In genomic region chr16:13229039-13229438, GRCh38 we compare ENCODE assay signal across 24 cellular contexts.
DNase-seq lines count a peak whose midpoint lies in the region; ATAC-seq, FAIRE-seq and TF ChIP-seq lines count a peak whose summit lies in the region.
"Had no signal": no experiment of that assay in that cellular context is flagged by ENCODE, and none has a peak within 500 bp of the region (broad histone marks: within the 10 kb centered on the region; RNA-seq: fewer than 3 reads in every experiment).

No MANE protein-coding gene starts in this region.

- H3K14ac ChIP-seq in H9 (ENCODE audit: insufficient read depth, low read length): no peak overlapping the region
- no peak overlapping the region for H3K14ac ChIP-seq in H1 (ENCODE audit: insufficient read length)
- H3K14ac ChIP-seq in mesenchymal stem cell (ENCODE audit: low read length in 2 of 2): no peak overlapping the region

- H3K9me3 ChIP-seq in H9 (ENCODE audit: control insufficient read depth, low read depth, low read length) (no peaks in the 10 kb centered on the region), H1 (ENCODE audit: insufficient read depth in 2 of 2, low read depth in 1 of 2, low read length in 1 of 2) (0 out of 4 replicates have a peak, but pooled peaks cover 0 to 4% of the 10 kb centered on the region in 2 experiments), HepG2 (ENCODE audit: low read length) (no peaks in the 10 kb centered on the region), mesenchymal stem cell (ENCODE audit: control insufficient read depth, low read length) (peaks cover 8% of the 10 kb centered on the region)
- H3K9me3 ChIP-seq: A549; BLaER1 treated with 17β-estradiol and CSF1 and Interleukin-3, amounts not matched to agents 10 nM and 100 nM; Caco-2 had no signal

- H2BK15ac ChIP-seq in H9 (ENCODE audit: low read depth, low read length) (no peak overlapping the region), H1 (ENCODE audit: low read length) (no peak overlapping the region), mesenchymal stem cell (ENCODE audit: low read depth, poor library complexity, severe bottlenecking) (no peak overlapping the region)

- TF ChIP-seq CTCF in H9 (conservative IDR thresholded peaks at IDR 0.05): no peak
- no peak for TF ChIP-seq CTCF in H1 (IDR thresholded peaks at IDR 0.05; ENCODE audit: control extremely low read depth in 1 of 3, insufficient read depth in 1 of 3, low read depth in 1 of 3, low read length in 3 of 3)
- no peak for TF ChIP-seq CTCF in HepG2 (CRISPR knock-in tag; IDR thresholded peaks at IDR 0.05)

- no peak for DNase-seq in H9
- DNase-seq in H1 (ENCODE audit: low read depth in 1 of 2, low spot score in 2 of 2): no peak
- DNase-seq in HepG2 (ENCODE audit: low spot score): no peak
- DNase-seq in mesenchymal stem cell: no peak
- DNase-seq in activated naive CD4-positive, alpha-beta T cell treated with anti-CD3 and anti-CD28 coated beads, Interleukin-2, amount 50 U/mL, for 16 hours: no peak
- no peak for DNase-seq in SW 1271 (lab: John Stamatoyannopoulos, UW)
- DNase-seq in activated CD8-positive, alpha-beta memory T cell treated with anti-CD3 and anti-CD28 coated beads for 24 hours: no peak
- no peak for DNase-seq in activated CD4-positive, alpha-beta T cell treated with anti-CD3 and anti-CD28 coated beads, Interleukin-2, amount 50 U/mL, for 48 hours
- DNase-seq: AML-193; Caco-2; Calu3; CD4-positive, alpha-beta T cell; CD8-positive, alpha-beta T cell; DMS79 treated with DMSO at 0.1 percent for 48 hours; GF-D8 had no signal

- H3K27me3 Mint-ChIP-seq in H9 (ENCODE audit: low read depth): no peaks in the 10 kb centered on the region

- H4K91ac ChIP-seq in H9 (ENCODE audit: insufficient read length, low read depth, low read length) (peak overlapping the region; percentile 80), H1 (replicated peaks; ENCODE audit: insufficient read length, low read length) (no peak overlapping the region), mesenchymal stem cell (ENCODE audit: low read length) (no peak overlapping the region)

- H2AK5ac ChIP-seq in H9 (ENCODE audit: insufficient read length, low read length): no peak overlapping the region
- peak overlapping the region; percentile 57 for H2AK5ac ChIP-seq in H1 (ENCODE audit: low read depth, low read length)
- peak overlapping the region; percentile 31 for H2AK5ac ChIP-seq in mesenchymal stem cell (ENCODE audit: low read length, severe bottlenecking)

- BruUV-seq in HepG2 (replicated peaks; lab: Mats Ljungman, UMichigan): no TSS peak

- no peak overlapping the region for H2BK5ac ChIP-seq in H9 (ENCODE audit: insufficient read length, low read length)
- H2BK5ac ChIP-seq in H1 (ENCODE audit: low read depth, low read length): no peak overlapping the region
- H2BK5ac ChIP-seq in mesenchymal stem cell (ENCODE audit: low read depth, low read length, poor library complexity, severe bottlenecking): no peak overlapping the region

- no peak overlapping the region for H3K4ac ChIP-seq in H9 (ENCODE audit: low read depth, low read length)
- no peak overlapping the region for H3K4ac ChIP-seq in H1 (replicated peaks; ENCODE audit: insufficient read length, low read depth, low read length)
- no peak overlapping the region for H3K4ac ChIP-seq in mesenchymal stem cell (ENCODE audit: low read depth in 1 of 2, low read length in 2 of 2)

- H3K9ac ChIP-seq in H9 (ENCODE audit: extremely low read depth, insufficient read length, low read length): no peak overlapping the region
- H3K9ac ChIP-seq in H1 (replicated peaks in 1 of 4; ENCODE audit: extremely low read depth in 1 of 4, low read depth in 3 of 4, low read length in 3 of 4): no peak overlapping the region
- no peak overlapping the region for H3K9ac ChIP-seq in HepG2 (ENCODE audit: insufficient read depth, low read depth, low read length)
- no peak overlapping the region for H3K9ac ChIP-seq in mesenchymal stem cell (ENCODE audit: low read length)
- H3K9ac ChIP-seq: BLaER1 treated with 17β-estradiol and CSF1 and Interleukin-3, amounts not matched to agents 10 nM and 100 nM had no signal

- TF ChIP-seq POLR2A in H1 (IDR thresholded peaks at IDR 0.05; ENCODE audit: control extremely low read depth in 1 of 2, low read depth in 2 of 2, low read length in 2 of 2) (no peak), HepG2 (IDR thresholded peaks at IDR 0.05; ENCODE audit: insufficient read depth in 1 of 2, low read depth in 2 of 2, low read length in 2 of 2) (no peak)

- H3K27me3 ChIP-seq in H9 (ENCODE audit: insufficient read depth, low read length): no peaks in the 10 kb centered on the region
- H3K27me3 ChIP-seq in H1 (replicated peaks in 1 of 4; ENCODE audit: control insufficient read depth in 3 of 4, extremely low read depth in 1 of 4, insufficient read depth in 3 of 4, low read length in 3 of 4): no peaks in the 10 kb centered on the region
- H3K27me3 ChIP-seq in HepG2 (ENCODE audit: control insufficient read depth in 1 of 2, insufficient read depth in 2 of 2, low read length in 2 of 2): no peaks in the 10 kb centered on the region
- H3K27me3 ChIP-seq in mesenchymal stem cell (ENCODE audit: control insufficient read depth in 1 of 2, insufficient read depth in 1 of 2, low read length in 2 of 2): no peaks in the 10 kb centered on the region
- H3K27me3 ChIP-seq: BLaER1 treated with 17β-estradiol and CSF1 and Interleukin-3, amounts not matched to agents 10 nM and 100 nM had no signal

- H3K4me1 Mint-ChIP-seq in H9: peaks cover 22 to 26% of the 10 kb centered on the region in 2 experiments
- H3K4me1 Mint-ChIP-seq: B cell had no signal

- H3K4me2 ChIP-seq in H9 (ENCODE audit: insufficient read depth, insufficient read length, low read length) (no peak overlapping the region), H1 (ENCODE audit: insufficient read depth in 1 of 2, low read depth in 2 of 2, low read length in 2 of 2) (no peak overlapping the region), HepG2 (ENCODE audit: low read depth, low read length) (no peak overlapping the region), mesenchymal stem cell (ENCODE audit: low read length, poor library complexity, severe bottlenecking) (no peak overlapping the region)
- H3K4me2 ChIP-seq: A549; BLaER1 treated with 17β-estradiol and CSF1 and Interleukin-3, amounts not matched to agents 10 nM and 100 nM had no signal

- H3T11ph ChIP-seq in H9 (ENCODE audit: low read length): no peak overlapping the region

- H3K36me3 ChIP-seq in H1 (ENCODE audit: control insufficient read depth in 2 of 4, insufficient read depth in 4 of 4, low read length in 3 of 4): peaks cover 0 to 6% (median 0%) of the 10 kb centered on the region in 4 experiments; a peak in 2 of 8 replicates
- no peaks in the 10 kb centered on the region for H3K36me3 ChIP-seq in HepG2 (replicated peaks in 1 of 2; ENCODE audit: control insufficient read depth in 1 of 2, insufficient read depth in 2 of 2, low read length in 2 of 2)
- H3K36me3 ChIP-seq in mesenchymal stem cell (ENCODE audit: control insufficient read depth in 1 of 2, insufficient read depth in 2 of 2, low read depth in 1 of 2, low read length in 2 of 2): no peaks in the 10 kb centered on the region
- H3K36me3 ChIP-seq: BLaER1 treated with 17β-estradiol and CSF1 and Interleukin-3, amounts not matched to agents 10 nM and 100 nM had no signal

- H4K20me1 ChIP-seq in H9 (ENCODE audit: control insufficient read depth, insufficient read depth, insufficient read length) (no peaks in the 10 kb centered on the region), H1 (replicated peaks in 1 of 2; ENCODE audit: control insufficient read depth in 1 of 2, insufficient read depth in 2 of 2, low read length in 2 of 2) (no peaks in the 10 kb centered on the region), HepG2 (ENCODE audit: insufficient read depth, low read length) (no peaks in the 10 kb centered on the region)
- H4K20me1 ChIP-seq: BLaER1 treated with 17β-estradiol and CSF1 and Interleukin-3, amounts not matched to agents 10 nM and 100 nM had no signal

- H3K27ac Mint-ChIP-seq in H9: no peak overlapping the region
- H3K27ac Mint-ChIP-seq: B cell; CD4-positive, alpha-beta T cell; CD8-positive, alpha-beta T cell had no signal

- TF ChIP-seq RAD21 in H1 (IDR thresholded peaks at IDR 0.05 in 1 of 2, conservative IDR thresholded peaks at IDR 0.05 in 1 of 2; ENCODE audit: low read depth in 2 of 2, low read length in 2 of 2): no peak
- TF ChIP-seq RAD21 in HepG2 (CRISPR knock-in tag; IDR thresholded peaks at IDR 0.05): no peak

- POLR2A ChIA-PET in H1 (lab: Charles Lee; ENCODE audit: partially characterized antibody) (no interaction called here), HepG2 (lab: Yijun Ruan, JAX) (no interaction called here)

- H2BK120ac ChIP-seq in H9 (ENCODE audit: low read depth, low read length, poor library complexity, severe bottlenecking) (no peak overlapping the region), H1 (replicated peaks; ENCODE audit: low read depth, low read length) (no peak overlapping the region), mesenchymal stem cell (ENCODE audit: low read depth, low read length) (no peak overlapping the region)

- H4K8ac ChIP-seq in H9 (replicated peaks; ENCODE audit: insufficient read length, low read depth, low read length) (no peak overlapping the region), H1 (ENCODE audit: extremely low read depth, insufficient read depth, low read length) (no peak overlapping the region), mesenchymal stem cell (ENCODE audit: low read length) (no peak overlapping the region)

- H3K4me3 ChIP-seq in H1 (ENCODE audit: extremely low read depth in 1 of 4, insufficient read depth in 2 of 4, low read depth in 3 of 4, low read length in 4 of 4) (no peak overlapping the region), HepG2 (replicated peaks in 1 of 3; ENCODE audit: insufficient read depth in 1 of 3, low read depth in 2 of 3, low read length in 3 of 3) (no peak overlapping the region), mesenchymal stem cell (ENCODE audit: insufficient read depth in 1 of 2, low read depth in 1 of 2, low read length in 2 of 2) (no peak overlapping the region)
- H3K4me3 ChIP-seq: A549; BLaER1 treated with 17β-estradiol and CSF1 and Interleukin-3, amounts not matched to agents 10 nM and 100 nM had no signal

- no CpG with 5 or more reads among the region's 6 CpGs for WGBS in H9 (ENCODE audit: extremely low coverage, insufficient read length, low lambda C conversion rate)
- WGBS in H1 (ENCODE audit: extremely low coverage in 1 of 2, insufficient coverage in 1 of 2, insufficient read length in 1 of 2, insufficient replicate concordance in 2 of 2, low coverage in 1 of 2, low lambda C conversion rate in 2 of 2, missing lambda C conversion rate in 1 of 2), 2 experiments: 86% methylated on average over 6 of the region's 6 CpGs; no CpG with 5 or more reads in 1 of the 2 experiments
- WGBS in HepG2 (ENCODE audit: low lambda C conversion rate): 52% methylated on average over 6 of the region's 6 CpGs
- 79% methylated on average over 6 of the region's 6 CpGs for WGBS in mesenchymal stem cell

- no peak for FAIRE-seq in H1 (lab: Jason Lieb, UNC)
- FAIRE-seq in HepG2 (lab: Jason Lieb, UNC): no peak
- FAIRE-seq: A549, D721Med, G401.6, GM12891, GM19239 had no signal

- in situ Hi-C loops in HepG2 (cut with HindIII; ENCODE audit: extremely low pct_ligation_motif_present, low pct_unique_long_range_greater_than_20kb): no loop called here

- no peak overlapping the region for H3K4me3 Mint-ChIP-seq in H9
- H3K4me3 Mint-ChIP-seq: B cell; CD4-positive, alpha-beta T cell; CD8-positive, alpha-beta T cell had no signal

- CTCF ChIA-PET in H1 (lab: Charles Lee; ENCODE audit: partially characterized antibody): interaction anchor here (1.3 to 1.8 kb wide), 3 partner anchors 16 to 331 kb away, joined by 3 to 5 read pairs (median 5); no protein-coding TSS in a partner anchor
- CTCF ChIA-PET in HepG2 (lab: Yijun Ruan, JAX; ENCODE audit: low intra/inter-chr PET ratio, low total read pairs): no interaction called here

- no peak overlapping the region for H3K27ac ChIP-seq in H9 (ENCODE audit: insufficient read length, low read depth, low read length)
- H3K27ac ChIP-seq in H1 (ENCODE audit: low read depth, low read length): no peak overlapping the region
- H3K27ac ChIP-seq in HepG2 (ENCODE audit: extremely low read length, insufficient read depth, low read length): no peak overlapping the region
- H3K27ac ChIP-seq in mesenchymal stem cell (ENCODE audit: low read length, poor library complexity, severe bottlenecking): no peak overlapping the region
- H3K27ac ChIP-seq: 22Rv1; A549; BLaER1 treated with 17β-estradiol and CSF1 and Interleukin-3, amounts not matched to agents 10 nM and 100 nM; C4-2B had no signal

- no peak overlapping the region for H2AFZ ChIP-seq in H9 (ENCODE audit: low read length)
- no peak overlapping the region for H2AFZ ChIP-seq in H1 (ENCODE audit: low read length)
- H2AFZ ChIP-seq in HepG2 (ENCODE audit: low read length): no peak overlapping the region
- no peak overlapping the region for H2AFZ ChIP-seq in mesenchymal stem cell (ENCODE audit: low read depth, low read length)

- H2BK12ac ChIP-seq in H9 (ENCODE audit: insufficient read length, low read depth, low read length): no peak overlapping the region
- no peak overlapping the region for H2BK12ac ChIP-seq in H1 (ENCODE audit: low read depth, low read length)
- H2BK12ac ChIP-seq in mesenchymal stem cell (ENCODE audit: low read length in 2 of 2): no peak overlapping the region

- peaks cover 0 to 1% of the 10 kb centered on the region in 2 experiments; a peak in 4 of 5 replicates for H3K9me3 Mint-ChIP-seq in H9

- H3K79me1 ChIP-seq in H9 (ENCODE audit: insufficient read depth, low read depth, low read length, poor library complexity, severe bottlenecking) (no peaks in the 10 kb centered on the region), H1 (ENCODE audit: low read depth, low read length) (no peaks in the 10 kb centered on the region), mesenchymal stem cell (replicated peaks; ENCODE audit: low read length, poor library complexity, severe bottlenecking) (no peaks in the 10 kb centered on the region)

- peaks cover 9% of the 10 kb centered on the region; the same call in 1 of the 2 replicates for H3K4me1 ChIP-seq in H9 (ENCODE audit: insufficient read depth, low read length)
- H3K4me1 ChIP-seq in H1 (replicated peaks in 1 of 4; ENCODE audit: control insufficient read depth in 3 of 4, insufficient read depth in 4 of 4, low read length in 3 of 4): peaks cover 0 to 6% (median 3%) of the 10 kb centered on the region in 4 experiments; a peak in 5 of 7 replicates
- H3K4me1 ChIP-seq in HepG2 (ENCODE audit: insufficient read depth, low read length): no peaks in the 10 kb centered on the region
- H3K4me1 ChIP-seq in mesenchymal stem cell (ENCODE audit: control insufficient read depth, insufficient read depth, low read depth, low read length): no peaks in the 10 kb centered on the region
- H3K4me1 ChIP-seq: A549; BLaER1 treated with 17β-estradiol and CSF1 and Interleukin-3, amounts not matched to agents 10 nM and 100 nM had no signal

- H3K18ac ChIP-seq in H9 (ENCODE audit: insufficient read length, low read depth, low read length): no peak overlapping the region
- H3K18ac ChIP-seq in H1 (ENCODE audit: extremely low read depth, low read length): no peak overlapping the region
- H3K18ac ChIP-seq in mesenchymal stem cell (ENCODE audit: low read depth in 1 of 2, low read length in 2 of 2): no peak overlapping the region

- H3K79me2 ChIP-seq in H9 (ENCODE audit: insufficient read depth, low read length): no peaks in the 10 kb centered on the region
- no peaks in the 10 kb centered on the region for H3K79me2 ChIP-seq in H1 (ENCODE audit: control insufficient read depth in 1 of 2, insufficient read depth in 2 of 2, low read length in 2 of 2)
- H3K79me2 ChIP-seq in HepG2 (ENCODE audit: insufficient read depth, low read length): no peaks in the 10 kb centered on the region

- no peak for ATAC-seq in HepG2
- ATAC-seq: A549; CD8-positive, alpha-beta T cell had no signal

- no peak for TF ChIP-seq EP300 in H1 (IDR thresholded peaks at IDR 0.05; ENCODE audit: borderline replicate concordance in 1 of 2, low read depth in 2 of 2, low read length in 2 of 2)
- TF ChIP-seq EP300 in HepG2 (IDR thresholded peaks at IDR 0.05; ENCODE audit: low read depth in 2 of 2, low read length in 2 of 2): no peak
- no peak for TF ChIP-seq EP300 in HepG2 (CRISPR knock-in tag; IDR thresholded peaks at IDR 0.05; ENCODE audit: borderline replicate concordance)

- H4K5ac ChIP-seq in H9 (ENCODE audit: insufficient read length, low read depth, low read length): no peak overlapping the region
- no peak overlapping the region for H4K5ac ChIP-seq in H1 (ENCODE audit: insufficient read length, low read depth, low read length)

- H2BK20ac ChIP-seq in H9 (ENCODE audit: low read depth, low read length, poor library complexity, severe bottlenecking) (no peak overlapping the region), H1 (ENCODE audit: low read length) (no peak overlapping the region)

- H3K23ac ChIP-seq in H9 (ENCODE audit: insufficient read length, low read depth, low read length): no peak overlapping the region
- H3K23ac ChIP-seq in H1 (ENCODE audit: insufficient read length): no peak overlapping the region
- H3K23ac ChIP-seq in mesenchymal stem cell (ENCODE audit: low read length in 2 of 2): no peak overlapping the region

- intact Hi-C loops in HepG2 (cut with micrococcal nuclease; ENCODE audit: unreplicated experiment): no loop called here

- H3K23me2 ChIP-seq in H9 (ENCODE audit: insufficient read length, low read depth, low read length, poor library complexity, severe bottlenecking) (no peaks in the 10 kb centered on the region), H1 (ENCODE audit: low read depth, low read length) (no peaks in the 10 kb centered on the region)

- H3K56ac ChIP-seq in H9 (ENCODE audit: insufficient read length, low read depth, low read length) (no peak overlapping the region), H1 (replicated peaks; ENCODE audit: insufficient read length, low read depth, low read length) (no peak overlapping the region)

- peaks cover 2 to 12% (median 5%) of the 10 kb centered on the region in 3 experiments; a peak in 4 of 7 replicates for H3K36me3 Mint-ChIP-seq in H9 (ENCODE audit: insufficient read depth in 1 of 3, low read depth in 3 of 3)
- H3K36me3 Mint-ChIP-seq: CD8-positive, alpha-beta T cell had no signal
